Comparison of ENCODE assay signal across 19 cellular contexts in genomic region chr4:98383431-98384106, GRCh38.
A peak's percentile ranks its signal among the peaks of the same experiment; 100 is the strongest.
DNase-seq lines count a peak whose midpoint lies in the region; ATAC-seq lines count a peak whose summit lies in the region.
"Had no signal": no experiment of that assay in that cellular context is flagged by ENCODE, and none has a peak within 500 bp of the region (broad histone marks: within the 10 kb centered on the region; RNA-seq: fewer than 3 reads in every experiment).

No MANE protein-coding gene starts in this region.

- peak; percentile 15 for DNase-seq in renal cortical epithelial cell (ENCODE audit: low read depth)
- no peak for DNase-seq in globus pallidus (ENCODE audit: low spot score)
- DNase-seq in NCI-H748 treated with DMSO at 0.1 percent for 48 hours (lab: John Stamatoyannopoulos, UW): no peak
- DNase-seq: activated naive CD8-positive, alpha-beta T cell treated with anti-CD3 and anti-CD28 coated beads for 36 hours; COR-L47; hippocampal formation; natural killer cell; NCI-H1417 treated with DMSO at 0.1 percent for 48 hours; NCI-H2171 treated with DMSO at 0.1 percent for 48 hours; SK-N-SH; stimulated activated CD4-positive, alpha-beta T cell treated with anti-CD3 and anti-CD28 coated beads, Interleukin-2, amount 100 ng/mL, for 48 hours; T-helper 9 cell had no signal

- H3K4me1 Mint-ChIP-seq in stimulated activated memory B cell treated with anti-CD40 and anti-IgM and Interleukin-4, amounts not matched to agents 10 μg/mL and 1 μg/mL and 100 μg/mL, for 72 hours: peaks cover 11% of the 10 kb centered on the region
- H3K4me1 Mint-ChIP-seq: activated naive CD8-positive, alpha-beta T cell treated with anti-CD3 and anti-CD28 coated beads for 36 hours had no signal

- ATAC-seq in GM19043 (IDR thresholded peaks at IDR 0.05; ENCODE audit: low read depth, unreplicated experiment): peak; percentile 86
- peak; percentile 83 for ATAC-seq in HG02759 (IDR thresholded peaks at IDR 0.05; ENCODE audit: unreplicated experiment)
- ATAC-seq in HG03432 (IDR thresholded peaks at IDR 0.05; ENCODE audit: unreplicated experiment): peak; percentile 74
- no peak for ATAC-seq in stimulated activated memory B cell treated with anti-CD40 and anti-IgM and Interleukin-4, amounts not matched to agents 10 μg/mL and 1 μg/mL and 100 μg/mL, for 72 hours
- ATAC-seq: activated CD4-positive, CD25-positive, alpha-beta regulatory T cell treated with anti-CD3 and anti-CD28 coated beads, Interleukin-2, amount 50 U/mL, for 24 hours; natural killer cell; Panc1 had no signal

- no peaks in the 10 kb centered on the region for H3K27me3 Mint-ChIP-seq in stimulated activated memory B cell treated with anti-CD40 and anti-IgM and Interleukin-4, amounts not matched to agents 10 μg/mL and 1 μg/mL and 100 μg/mL, for 72 hours
- H3K27me3 Mint-ChIP-seq: activated naive CD8-positive, alpha-beta T cell treated with anti-CD3 and anti-CD28 coated beads for 36 hours; brain had no signal

- peaks cover 19% of the 10 kb centered on the region for H3K36me3 Mint-ChIP-seq in stimulated activated memory B cell treated with anti-CD40 and anti-IgM and Interleukin-4, amounts not matched to agents 10 μg/mL and 1 μg/mL and 100 μg/mL, for 72 hours
- H3K36me3 Mint-ChIP-seq: natural killer cell had no signal

- H3K4me3 Mint-ChIP-seq in stimulated activated memory B cell treated with anti-CD40 and anti-IgM and Interleukin-4, amounts not matched to agents 10 μg/mL and 1 μg/mL and 100 μg/mL, for 72 hours: no peak overlapping the region
- H3K4me3 Mint-ChIP-seq: activated naive CD8-positive, alpha-beta T cell treated with anti-CD3 and anti-CD28 coated beads for 36 hours; brain; natural killer cell had no signal

- H3K9me3 Mint-ChIP-seq in stimulated activated memory B cell treated with anti-CD40 and anti-IgM and Interleukin-4, amounts not matched to agents 10 μg/mL and 1 μg/mL and 100 μg/mL, for 72 hours: no peaks in the 10 kb centered on the region
- H3K9me3 Mint-ChIP-seq: activated naive CD8-positive, alpha-beta T cell treated with anti-CD3 and anti-CD28 coated beads for 36 hours; brain; natural killer cell had no signal

- H3K27ac Mint-ChIP-seq in stimulated activated memory B cell treated with anti-CD40 and anti-IgM and Interleukin-4, amounts not matched to agents 10 μg/mL and 1 μg/mL and 100 μg/mL, for 72 hours: no peak overlapping the region
- H3K27ac Mint-ChIP-seq: activated naive CD8-positive, alpha-beta T cell treated with anti-CD3 and anti-CD28 coated beads for 36 hours; brain; natural killer cell had no signal
